In genomic region chr6:26020291-26020982, GRCh38 we compare ENCODE assay signal across 8 cellular contexts. TPM values are rescaled to one million over a fixed set of nuclear protein-coding genes. Genes with fewer than 3 reads are reported as not detected.
A peak's percentile ranks its signal among the peaks of the same experiment; 100 is the strongest.
DNase-seq lines count a peak whose midpoint lies in the region; ATAC-seq, FAIRE-seq and TF ChIP-seq lines count a peak whose summit lies in the region.

No MANE protein-coding gene starts in this region.

- peak overlapping the region; percentile 70 to 82 (median 74) for H3K4me3 ChIP-seq in BLaER1 treated with 17β-estradiol and CSF1 and Interleukin-3, amounts not matched to agents 10 nM and 100 nM
- peak overlapping the region; percentile 68 for H3K4me3 ChIP-seq in lower lobe of right lung

- H3K27me3 Mint-ChIP-seq in activated CD8-positive, alpha-beta T cell treated with anti-CD3 and anti-CD28 coated beads for 36 hours, result no peaks in the 10 kb centered on the region

- peak overlapping the region; percentile 91 to 99 (median 98) for H3K27ac ChIP-seq in BLaER1 treated with 17β-estradiol and CSF1 and Interleukin-3, amounts not matched to agents 10 nM and 100 nM
- H3K27ac ChIP-seq in lower lobe of right lung, result peak overlapping the region; percentile 98

- CTCF ChIA-PET in activated CD8-positive, alpha-beta T cell treated with anti-CD3 and anti-CD28 coated beads for 36 hours (lab: Charles Lee), result interaction anchor here (1.3 to 4.8 kb wide), 5 partner anchors 11 to 59 kb away, joined by 3 to 25 read pairs (median 9); a partner anchor contains a TSS

- H3K27me3 ChIP-seq in BLaER1 treated with 17β-estradiol and CSF1 and Interleukin-3, amounts not matched to agents 10 nM and 100 nM, result no peaks in the 10 kb centered on the region
- H3K27me3 ChIP-seq in lower lobe of right lung (ENCODE audit: low read depth), result no peaks in the 10 kb centered on the region

- TF ChIP-seq CTCF in activated CD8-positive, alpha-beta T cell treated with anti-CD3 and anti-CD28 coated beads for 36 hours (IDR thresholded peaks at IDR 0.05), result no peak
- no peak for TF ChIP-seq CTCF in lower lobe of right lung (IDR thresholded peaks at IDR 0.05)

- H3K4me3 Mint-ChIP-seq in activated CD8-positive, alpha-beta T cell treated with anti-CD3 and anti-CD28 coated beads for 36 hours, result peak overlapping the region; percentile 99

- H3K4me1 Mint-ChIP-seq in activated CD8-positive, alpha-beta T cell treated with anti-CD3 and anti-CD28 coated beads for 36 hours (ENCODE audit: low read depth), result peaks cover 47% of the 10 kb centered on the region

- intact Hi-C loops in activated CD8-positive, alpha-beta T cell treated with anti-CD3 and anti-CD28 coated beads for 36 hours (cut with micrococcal nuclease), result no loop called here
- intact Hi-C loops in lower lobe of right lung (cut with DNase I), result no loop called here

- H3K36me3 ChIP-seq in BLaER1 treated with 17β-estradiol and CSF1 and Interleukin-3, amounts not matched to agents 10 nM and 100 nM, result no peaks in the 10 kb centered on the region
- no peaks in the 10 kb centered on the region for H3K36me3 ChIP-seq in lower lobe of right lung

- peaks cover 8% of the 10 kb centered on the region for H3K9me3 Mint-ChIP-seq in activated CD8-positive, alpha-beta T cell treated with anti-CD3 and anti-CD28 coated beads for 36 hours

- ATAC-seq in HG03457 (IDR thresholded peaks at IDR 0.05; ENCODE audit: unreplicated experiment) (peak; percentile 35), lower lobe of right lung (peak; percentile 85 to 89)
- ATAC-seq in activated CD8-positive, alpha-beta T cell treated with anti-CD3 and anti-CD28 coated beads for 36 hours, result peak; percentile 51

- H3K4me1 ChIP-seq in BLaER1 treated with 17β-estradiol and CSF1 and Interleukin-3, amounts not matched to agents 10 nM and 100 nM, result peaks cover 14 to 24% (median 19%) of the 10 kb centered on the region in 10 experiments
- peaks cover 6% of the 10 kb centered on the region for H3K4me1 ChIP-seq in lower lobe of right lung

- H3K9ac ChIP-seq in BLaER1 treated with 17β-estradiol and CSF1 and Interleukin-3, amounts not matched to agents 10 nM and 100 nM, result peak overlapping the region; percentile 89 to 97 (median 95)

- H3K9me3 ChIP-seq in BLaER1 treated with 17β-estradiol and CSF1 and Interleukin-3, amounts not matched to agents 10 nM and 100 nM (replicated peaks in 1 of 11), result peaks cover 24 to 40% (median 40%) of the 10 kb centered on the region in 11 experiments
- no peaks in the 10 kb centered on the region for H3K9me3 ChIP-seq in lower lobe of right lung

- DNase-seq in GM19239 (ENCODE audit: insufficient read length, low spot score), result peak; percentile 48
- DNase-seq in NCI-H748 treated with DMSO at 0.1 percent for 48 hours (lab: John Stamatoyannopoulos, UW), result peak; percentile 96
- peak; percentile 82 for DNase-seq in activated CD8-positive, alpha-beta T cell treated with anti-CD3 and anti-CD28 coated beads for 36 hours
- peak; percentile 67 for DNase-seq in effector CD4-positive, alpha-beta T cell
- DNase-seq in lower lobe of right lung, result peak; percentile 82
- DNase-seq in stimulated activated CD8-positive, alpha-beta memory T cell treated with anti-CD3 and anti-CD28 coated beads, Interleukin-15, amount 100 ng/mL, for 1 hour (ENCODE audit: low read depth), result peak; percentile 54

- H3K4me2 ChIP-seq in BLaER1 treated with 17β-estradiol and CSF1 and Interleukin-3, amounts not matched to agents 10 nM and 100 nM, result peak overlapping the region; percentile 84 to 97 (median 91)

- no peaks in the 10 kb centered on the region for H4K20me1 ChIP-seq in BLaER1 treated with 17β-estradiol and CSF1 and Interleukin-3, amounts not matched to agents 10 nM and 100 nM

- peaks cover 2% of the 10 kb centered on the region for H3K36me3 Mint-ChIP-seq in activated CD8-positive, alpha-beta T cell treated with anti-CD3 and anti-CD28 coated beads for 36 hours (ENCODE audit: low read depth)

- FAIRE-seq in GM19239 (lab: Jason Lieb, UNC), result no peak

- H3K27ac Mint-ChIP-seq in activated CD8-positive, alpha-beta T cell treated with anti-CD3 and anti-CD28 coated beads for 36 hours, result peak overlapping the region; percentile 100

- POLR2A ChIA-PET in activated CD8-positive, alpha-beta T cell treated with anti-CD3 and anti-CD28 coated beads for 36 hours (lab: Charles Lee), result interaction anchor here (0.6 to 23.0 kb wide), 43 partner anchors 10 to 1844 kb away, joined by 3 to 1376 read pairs (median 4); partner anchors contain the start of gene TRIM38

RNA-seq across cellular contexts. Expression of gene TRIM38, which starts 57.8 kb away (rescaled TPM):
- 1 to 10 TPM; 8.0 to 8.3 TPM for total RNA-seq in activated CD8-positive, alpha-beta T cell treated with anti-CD3 and anti-CD28 coated beads for 36 hours
- 23.0 TPM for total RNA-seq in lower lobe of right lung

Comparison
In these comparisons a context has a peak if more than half of its experiments do, and no peak if none do; other contexts are left out.
1. Peak in every context shown above with its lines: DNase-seq, ATAC-seq, H3K4me3 ChIP-seq and H3K27ac ChIP-seq.
2. ATAC-seq: peak in every context shown above with its lines; median percentile 87 in lower lobe of right lung; 51 in activated CD8-positive, alpha-beta T cell treated with anti-CD3 and anti-CD28 coated beads for 36 hours; 35 in HG03457.